14 cellular contexts compared by ENCODE assay signal in the genomic region with DNA sequence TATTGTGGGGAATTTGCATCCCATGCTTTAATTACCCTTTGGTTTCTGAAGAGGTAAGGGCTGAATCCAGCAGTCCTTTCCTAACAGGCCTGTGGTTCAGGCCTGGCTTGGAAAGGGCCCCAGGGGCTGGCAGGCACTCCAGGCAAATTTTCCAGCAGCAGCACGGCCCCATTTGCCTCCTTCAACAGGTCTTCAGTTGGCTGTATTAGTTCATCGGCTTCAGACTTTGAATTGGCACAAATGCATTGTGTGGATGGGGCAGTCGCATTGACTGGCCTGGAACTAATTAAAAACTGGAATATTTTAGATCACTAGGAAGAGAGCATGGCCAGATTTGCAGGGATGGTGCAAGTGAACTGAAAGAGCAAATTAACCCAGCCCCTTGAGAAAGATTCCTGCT.
"Had no signal": no experiment of that assay in that cellular context is flagged by ENCODE, and none has a peak within 500 bp of the region (broad histone marks: within the 10 kb centered on the region; RNA-seq: fewer than 3 reads in every experiment).

No MANE protein-coding gene starts in this region.

- H3K27ac ChIP-seq: left lung, ovary, VCaP had no signal

- H3K9me3 ChIP-seq: left lung, ovary had no signal

- H3K4me1 ChIP-seq: left lung had no signal

- H3K4me3 ChIP-seq: left lung, ovary had no signal

- DNase-seq: activated CD4-positive, alpha-beta T cell treated with anti-CD3 and anti-CD28 coated beads for 36 hours; activated CD8-positive, alpha-beta memory T cell treated with anti-CD3 and anti-CD28 coated beads, Interleukin-2, amount 50 U/mL, for 48 hours; activated CD8-positive, alpha-beta T cell treated with anti-CD3 and anti-CD28 coated beads for 36 hours; cortex of kidney; effector CD8-positive, alpha-beta T cell; islet precursor cell; left lung; ovary; T-helper 1 cell; trophoblast cell had no signal

- H3K36me3 Mint-ChIP-seq: stimulated activated memory B cell treated with anti-CD40 and anti-IgM and Interleukin-4, amounts not matched to agents 10 μg/mL and 1 μg/mL and 100 μg/mL, for 72 hours had no signal

- H3K4me3 Mint-ChIP-seq: activated CD4-positive, alpha-beta T cell treated with anti-CD3 and anti-CD28 coated beads for 36 hours; activated CD8-positive, alpha-beta T cell treated with anti-CD3 and anti-CD28 coated beads for 36 hours; central memory CD8-positive, alpha-beta T cell; neural crest cell; stimulated activated memory B cell treated with anti-CD40 and anti-IgM and Interleukin-4, amounts not matched to agents 10 μg/mL and 1 μg/mL and 100 μg/mL, for 72 hours had no signal

- H3K4me1 Mint-ChIP-seq: activated CD4-positive, alpha-beta T cell treated with anti-CD3 and anti-CD28 coated beads for 36 hours; central memory CD8-positive, alpha-beta T cell; stimulated activated memory B cell treated with anti-CD40 and anti-IgM and Interleukin-4, amounts not matched to agents 10 μg/mL and 1 μg/mL and 100 μg/mL, for 72 hours had no signal

- H3K36me3 ChIP-seq: left lung, ovary had no signal

- H3K27ac Mint-ChIP-seq: activated CD4-positive, alpha-beta T cell treated with anti-CD3 and anti-CD28 coated beads for 36 hours; activated CD8-positive, alpha-beta T cell treated with anti-CD3 and anti-CD28 coated beads for 36 hours; stimulated activated memory B cell treated with anti-CD40 and anti-IgM and Interleukin-4, amounts not matched to agents 10 μg/mL and 1 μg/mL and 100 μg/mL, for 72 hours had no signal

- H3K9me3 Mint-ChIP-seq: activated CD8-positive, alpha-beta T cell treated with anti-CD3 and anti-CD28 coated beads for 36 hours; central memory CD8-positive, alpha-beta T cell; stimulated activated memory B cell treated with anti-CD40 and anti-IgM and Interleukin-4, amounts not matched to agents 10 μg/mL and 1 μg/mL and 100 μg/mL, for 72 hours had no signal

- ATAC-seq: activated CD4-positive, alpha-beta T cell treated with anti-CD3 and anti-CD28 coated beads for 36 hours; activated CD8-positive, alpha-beta T cell treated with anti-CD3 and anti-CD28 coated beads for 36 hours; left lung; stimulated activated memory B cell treated with anti-CD40 and anti-IgM and Interleukin-4, amounts not matched to agents 10 μg/mL and 1 μg/mL and 100 μg/mL, for 72 hours had no signal

- H3K27me3 ChIP-seq: left lung, ovary had no signal
